Comparison of ENCODE assay signal across 12 cellular contexts in the genomic region with DNA sequence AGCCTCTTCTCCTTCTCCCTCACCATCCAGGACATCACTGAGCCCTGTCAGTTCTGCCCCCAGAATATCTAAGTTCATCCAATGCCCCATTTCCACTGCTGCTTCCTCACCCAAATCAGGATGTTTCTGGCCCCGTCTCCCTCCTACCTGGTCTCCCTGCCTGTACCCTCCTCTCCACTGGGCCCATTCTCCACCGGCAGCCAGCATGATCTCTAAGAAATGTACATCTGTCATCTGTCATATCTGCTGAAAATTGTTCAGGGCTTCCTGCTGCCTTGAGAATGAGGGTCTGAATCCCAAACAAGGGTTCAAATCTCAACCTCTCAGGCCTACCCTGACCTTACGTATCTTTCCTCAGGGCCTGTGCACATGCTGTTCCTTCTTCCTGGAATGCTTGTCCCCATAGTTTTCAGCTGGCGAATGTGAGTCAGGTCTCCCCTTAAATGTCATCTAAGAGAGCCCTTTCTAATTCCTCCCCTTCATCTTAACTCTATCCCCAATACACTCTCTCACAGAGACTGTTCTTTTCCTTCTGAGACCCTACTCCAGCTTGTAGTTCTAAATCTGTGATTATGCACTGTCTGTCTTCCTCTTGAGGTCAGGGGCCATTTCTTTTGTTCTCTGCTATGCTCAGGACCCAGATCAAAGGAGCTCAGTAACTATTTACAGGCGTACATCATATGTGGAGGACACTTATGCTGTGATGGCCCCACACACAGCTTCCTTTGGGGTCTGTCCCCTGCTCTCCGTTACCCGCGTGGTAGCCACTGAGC. TPM values are rescaled to one million over a fixed set of nuclear protein-coding genes. Genes with fewer than 3 reads are reported as not detected.
A peak's percentile ranks its signal among the peaks of the same experiment; 100 is the strongest.
DNase-seq lines count a peak whose midpoint lies in the region; ATAC-seq and TF ChIP-seq lines count a peak whose summit lies in the region.
"Had no signal": no experiment of that assay in that cellular context is flagged by ENCODE, and none has a peak within 500 bp of the region (broad histone marks: within the 10 kb centered on the region; RNA-seq: fewer than 3 reads in every experiment).

No MANE protein-coding gene starts in this region.

- POLR2A ChIA-PET in naive thymus-derived CD4-positive, alpha-beta T cell (lab: Charles Lee): interaction anchor here (0.7 to 5.7 kb wide), 4 partner anchors 10 to 39 kb away, joined by 3 to 50 read pairs (median 4); a partner anchor contains a TSS

- H3K27me3 ChIP-seq in right atrium auricular region (no peaks in the 10 kb centered on the region), breast epithelium (no peaks in the 10 kb centered on the region), uterus (no peaks in the 10 kb centered on the region), neuronal stem cell (ENCODE audit: control insufficient read depth in 3 of 3, insufficient read depth in 3 of 3, low read depth in 1 of 3, low read length in 3 of 3) (no peaks in the 10 kb centered on the region)
- no peaks in the 10 kb centered on the region for H3K27me3 ChIP-seq in naive thymus-derived CD4-positive, alpha-beta T cell (ENCODE audit: control insufficient read depth in 2 of 2, insufficient read depth in 2 of 2, low read length in 2 of 2)

- CTCF ChIA-PET in naive thymus-derived CD4-positive, alpha-beta T cell (lab: Charles Lee): no interaction called here

- no peak overlapping the region for H3K4me2 ChIP-seq in neuronal stem cell (ENCODE audit: insufficient read depth, low read length, poor library complexity, severe bottlenecking)

- H3K14ac ChIP-seq in neuronal stem cell (ENCODE audit: low read length): no peak overlapping the region

- H3K36me3 ChIP-seq in right atrium auricular region: no peaks in the 10 kb centered on the region
- H3K36me3 ChIP-seq in breast epithelium: no peaks in the 10 kb centered on the region
- no peaks in the 10 kb centered on the region for H3K36me3 ChIP-seq in naive thymus-derived CD4-positive, alpha-beta T cell (ENCODE audit: control insufficient read depth in 2 of 3, insufficient read depth in 3 of 3, low read length in 3 of 3)
- no peaks in the 10 kb centered on the region for H3K36me3 ChIP-seq in uterus
- peaks cover 1 to 18% of the 10 kb centered on the region in 2 donors for H3K36me3 ChIP-seq in neuronal stem cell (replicated peaks in 1 of 2; ENCODE audit: control insufficient read depth in 2 of 2, insufficient read depth in 2 of 2, low read length in 2 of 2)

- H3K4me1 ChIP-seq in right atrium auricular region (peaks cover 0 to 96% of the 10 kb centered on the region in 2 donors), breast epithelium (peaks cover 12 to 28% of the 10 kb centered on the region in 2 donors), uterus (peaks cover 16 to 29% of the 10 kb centered on the region in 2 donors), neuronal stem cell (ENCODE audit: control insufficient read depth in 2 of 2, insufficient read depth in 1 of 2, low read depth in 1 of 2, low read length in 2 of 2) (peaks cover 19 to 27% of the 10 kb centered on the region in 2 donors)
- peaks cover 93 to 94% of the 10 kb centered on the region in 2 donors for H3K4me1 ChIP-seq in naive thymus-derived CD4-positive, alpha-beta T cell (ENCODE audit: control insufficient read depth in 2 of 2, insufficient read depth in 2 of 2, low read length in 2 of 2)

- H4K8ac ChIP-seq in neuronal stem cell (ENCODE audit: low read depth, low read length): no peak overlapping the region

- H3K18ac ChIP-seq in neuronal stem cell (ENCODE audit: low read length): no peak overlapping the region

- TF ChIP-seq CTCF in right atrium auricular region (IDR thresholded peaks at IDR 0.05) (no peak), breast epithelium (IDR thresholded peaks at IDR 0.05) (no peak), uterus (IDR thresholded peaks at IDR 0.05) (no peak)

- H3K36me3 Mint-ChIP-seq in naive thymus-derived CD4-positive, alpha-beta T cell: peaks cover 3 to 54% (median 13%) of the 10 kb centered on the region in 5 donors

- H3K4me3 Mint-ChIP-seq in naive thymus-derived CD4-positive, alpha-beta T cell: peak overlapping the region in 8 of 10 donors; percentile 6 to 78 (median 54)

- H3K9me3 ChIP-seq in right atrium auricular region: peaks cover 0 to 1% of the 10 kb centered on the region in 2 donors
- no peaks in the 10 kb centered on the region for H3K9me3 ChIP-seq in breast epithelium
- no peaks in the 10 kb centered on the region for H3K9me3 ChIP-seq in naive thymus-derived CD4-positive, alpha-beta T cell (ENCODE audit: control insufficient read depth in 2 of 3, low read length in 3 of 3)
- no peaks in the 10 kb centered on the region for H3K9me3 ChIP-seq in uterus
- peaks cover 1 to 12% of the 10 kb centered on the region in 2 donors for H3K9me3 ChIP-seq in neuronal stem cell (replicated peaks in 1 of 2; ENCODE audit: control insufficient read depth in 2 of 2, insufficient read depth in 1 of 2, low read depth in 1 of 2, low read length in 2 of 2)

- intact Hi-C loops in left ventricle myocardium superior (cut with micrococcal nuclease): no loop called here
- intact Hi-C loops in breast epithelium (cut with DNase I; ENCODE audit: low total_unique reads): loop anchor here (1.0 to 5.0 kb wide), 2 partner anchors 19 to 349 kb away; no protein-coding TSS in a partner anchor
- intact Hi-C loops in naive thymus-derived CD4-positive, alpha-beta T cell (cut with micrococcal nuclease): no loop called here
- intact Hi-C loops in uterus (cut with DNase I; ENCODE audit: low total_unique reads): no loop called here

- no peak for DNase-seq in right atrium auricular region (ENCODE audit: low spot score)
- no peak for DNase-seq in left ventricle myocardium superior
- DNase-seq in breast epithelium (ENCODE audit: low spot score in 2 of 2): no peak
- no peak for DNase-seq in naive thymus-derived CD4-positive, alpha-beta T cell
- DNase-seq in uterus: no peak
- DNase-seq in neuronal stem cell (ENCODE audit: low spot score): no peak
- no peak for DNase-seq in SW 1271 (lab: John Stamatoyannopoulos, UW)
- DNase-seq: activated effector memory CD4-positive, alpha-beta T cell treated with Interleukin-2 at 50 U/mL for 16 hours; DMS153; NCI-H1105 treated with DMSO at 0.1 percent for 48 hours; posterior cingulate gyrus had no signal

- TF ChIP-seq POLR2A in breast epithelium (IDR thresholded peaks at IDR 0.05): no peak
- TF ChIP-seq POLR2A in uterus (IDR thresholded peaks at IDR 0.05): no peak

- H2AFZ ChIP-seq in neuronal stem cell (ENCODE audit: low read length): no peak overlapping the region

- H3K4me1 Mint-ChIP-seq in naive thymus-derived CD4-positive, alpha-beta T cell: peaks cover 0 to 66% (median 33%) of the 10 kb centered on the region in 7 donors

- no peak overlapping the region for H3K9ac ChIP-seq in neuronal stem cell (ENCODE audit: low read depth, low read length, poor library complexity)

- no peak overlapping the region for H2BK15ac ChIP-seq in neuronal stem cell (ENCODE audit: low read length)

- no peak overlapping the region for H3K4ac ChIP-seq in neuronal stem cell (ENCODE audit: low read length)

- H3K4me3 ChIP-seq in right atrium auricular region (no peak overlapping the region), breast epithelium (no peak overlapping the region), uterus (no peak overlapping the region), neuronal stem cell (ENCODE audit: low read length in 2 of 2) (no peak overlapping the region)
- H3K4me3 ChIP-seq in naive thymus-derived CD4-positive, alpha-beta T cell (ENCODE audit: low read length): no peak overlapping the region

- H4K91ac ChIP-seq in neuronal stem cell (ENCODE audit: low read depth, low read length, poor library complexity): no peak overlapping the region

- no peaks in the 10 kb centered on the region for H3K27me3 Mint-ChIP-seq in naive thymus-derived CD4-positive, alpha-beta T cell

- H2BK120ac ChIP-seq in neuronal stem cell (ENCODE audit: low read depth, low read length): no peak overlapping the region

- no peak overlapping the region for H2BK12ac ChIP-seq in neuronal stem cell (ENCODE audit: low read length)

- H3K27ac ChIP-seq in right atrium auricular region: peak overlapping the region; percentile 82 to 88
- H3K27ac ChIP-seq in breast epithelium: peak overlapping the region; percentile 87 to 93
- no peak overlapping the region for H3K27ac ChIP-seq in naive thymus-derived CD4-positive, alpha-beta T cell (ENCODE audit: low read depth, low read length)
- peak overlapping the region; percentile 60 to 81 for H3K27ac ChIP-seq in uterus
- H3K27ac ChIP-seq in neuronal stem cell (replicated peaks; ENCODE audit: low read length): no peak overlapping the region

- ATAC-seq in left ventricle myocardium superior: no peak
- no peak for ATAC-seq in naive thymus-derived CD4-positive, alpha-beta T cell
- ATAC-seq in HG03135 (IDR thresholded peaks at IDR 0.05; ENCODE audit: unreplicated experiment): no peak

- H2AK5ac ChIP-seq in neuronal stem cell (ENCODE audit: low read depth, low read length): no peak overlapping the region

- no peak overlapping the region for H3K23ac ChIP-seq in neuronal stem cell (ENCODE audit: low read depth, low read length, poor library complexity)

- no peak overlapping the region for H2BK5ac ChIP-seq in neuronal stem cell (ENCODE audit: low read length)

- no CpG with 5 or more reads among the region's 8 CpGs for WGBS in neuronal stem cell (ENCODE audit: extremely low coverage in 2 of 2, insufficient read length in 2 of 2, insufficient replicate concordance in 1 of 2), 2 donors

- peak overlapping the region in 8 of 9 donors; percentile 60 to 90 (median 76) for H3K27ac Mint-ChIP-seq in naive thymus-derived CD4-positive, alpha-beta T cell

- H3K79me1 ChIP-seq in neuronal stem cell (ENCODE audit: low read depth, low read length): peaks cover 9% of the 10 kb centered on the region

- H3K9me3 Mint-ChIP-seq in naive thymus-derived CD4-positive, alpha-beta T cell: peaks cover 0 to 5% (median 0%) of the 10 kb centered on the region in 11 donors

RNA-seq across cellular contexts. Expression of a gene that starts 40.8 kb away (rescaled TPM):
- total RNA-seq in right atrium auricular region (10 to 100 TPM; 20.8 to 37.8 TPM), left ventricle myocardium superior (16.7 TPM), breast epithelium (10 to 100 TPM; 22.5 to 44.6 (median 33.4) TPM), uterus (10 to 100 TPM; 14.3 to 66.9 (median 32.3) TPM)
- total RNA-seq in naive thymus-derived CD4-positive, alpha-beta T cell: 100 to 1,000 TPM in 3 of 5 experiments, 10 to 100 TPM in 2; 27.4 to 142 (median 113) TPM
- polyA plus RNA-seq in naive thymus-derived CD4-positive, alpha-beta T cell: 10 to 100 TPM in 1 of 2 donors, 1 to 10 TPM in 1; 4.0 to 11.5 TPM
- polyA plus RNA-seq in neuronal stem cell (2013, experiment 1 of 2): 32.6 TPM
- 32.9 TPM for polyA plus RNA-seq in neuronal stem cell (2013, experiment 2 of 2)

Comparison
In these comparisons a context has a peak if more than half of its experiments do, and no peak if none do; other contexts are left out.
1. H3K27ac ChIP-seq: peak in right atrium auricular region (2 of 2), breast epithelium (2 of 2) and uterus (2 of 2); none in naive thymus-derived CD4-positive, alpha-beta T cell (single experiment) and neuronal stem cell (single experiment).